18 cellular contexts compared by ENCODE assay signal in the genomic region with DNA sequence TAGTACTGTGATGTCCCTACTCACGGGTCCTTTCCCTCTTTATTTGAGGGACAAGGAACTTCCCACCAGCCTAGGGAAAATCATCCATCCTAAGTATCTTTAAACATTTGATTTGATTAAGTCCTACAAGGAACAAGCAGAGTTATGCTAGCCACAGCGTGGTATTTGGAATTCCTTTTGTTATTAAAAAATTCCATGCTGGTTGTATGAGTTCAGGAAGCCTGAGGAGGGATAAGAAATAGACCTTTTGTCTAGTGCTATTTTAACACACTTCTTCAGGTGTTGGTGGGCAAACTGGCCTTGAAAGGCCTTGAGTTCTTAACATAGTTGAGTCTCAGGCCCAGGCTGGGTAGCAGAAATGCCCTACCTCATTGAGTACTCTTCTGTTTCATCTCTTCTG.
A peak's percentile ranks its signal among the peaks of the same experiment; 100 is the strongest.
DNase-seq lines count a peak whose midpoint lies in the region; ATAC-seq, FAIRE-seq and TF ChIP-seq lines count a peak whose summit lies in the region.
"Had no signal": no experiment of that assay in that cellular context is flagged by ENCODE, and none has a peak within 500 bp of the region (broad histone marks: within the 10 kb centered on the region; RNA-seq: fewer than 3 reads in every experiment).

No MANE protein-coding gene starts in this region.

- H3K27ac Mint-ChIP-seq in natural killer cell, result peak overlapping the region; percentile 42 to 52
- H3K27ac Mint-ChIP-seq in natural killer cell treated with Interleukin-12 subunit alpha and Interleukin-12 subunit beta and Interleukin-15 and Interleukin-18, amount 100 ng/mL, for 72 hours, result peak overlapping the region in 1 of 2 donors; percentile 68
- H3K27ac Mint-ChIP-seq in CD4-positive, alpha-beta T cell, result no peak overlapping the region

- H3K36me3 ChIP-seq in mesodermal cell (ENCODE audit: control insufficient read depth, insufficient read depth, low read length), result no peaks in the 10 kb centered on the region
- no peaks in the 10 kb centered on the region for H3K36me3 ChIP-seq in colonic mucosa
- H3K36me3 ChIP-seq: BLaER1 treated with 17β-estradiol and CSF1 and Interleukin-3, amounts not matched to agents 10 nM and 100 nM had no signal

- H3K9me3 ChIP-seq in mesodermal cell (ENCODE audit: control insufficient read depth, low read length), result no peaks in the 10 kb centered on the region
- no peaks in the 10 kb centered on the region for H3K9me3 ChIP-seq in CD4-positive, alpha-beta T cell (ENCODE audit: control insufficient read depth, low read length)
- H3K9me3 ChIP-seq in colonic mucosa, result no peaks in the 10 kb centered on the region
- H3K9me3 ChIP-seq: BLaER1 treated with 17β-estradiol and CSF1 and Interleukin-3, amounts not matched to agents 10 nM and 100 nM had no signal

- POLR2A ChIA-PET in CD4-positive, alpha-beta T cell (lab: Charles Lee), result no interaction called here

- CTCF ChIA-PET in CD4-positive, alpha-beta T cell (lab: Charles Lee), result no interaction called here

- ATAC-seq in natural killer cell, result no peak
- no peak for ATAC-seq in natural killer cell treated with Interleukin-12 subunit alpha and Interleukin-12 subunit beta and Interleukin-15 and Interleukin-18, amount 100 ng/mL, for 72 hours
- ATAC-seq in CD4-positive, alpha-beta T cell (ENCODE audit: poor library complexity), result no peak
- ATAC-seq: K562 had no signal

- in situ Hi-C loops in astrocyte of the spinal cord (cut with HindIII; ENCODE audit: low sequenced_read_pairs), result no loop called here

- no peaks in the 10 kb centered on the region for H3K9me3 Mint-ChIP-seq in natural killer cell
- H3K9me3 Mint-ChIP-seq in natural killer cell treated with Interleukin-12 subunit alpha and Interleukin-12 subunit beta and Interleukin-15 and Interleukin-18, amount 100 ng/mL, for 72 hours, result no peaks in the 10 kb centered on the region
- no peaks in the 10 kb centered on the region for H3K9me3 Mint-ChIP-seq in CD4-positive, alpha-beta T cell

- WGBS in mesodermal cell (ENCODE audit: insufficient coverage in 2 of 2), 2 experiments, result 67% methylated on average over 1 of the region's 2 CpGs; no CpG with 5 or more reads in 1 of the 2 experiments

- H3K27me3 Mint-ChIP-seq in natural killer cell (ENCODE audit: low read depth in 2 of 2), result no peaks in the 10 kb centered on the region
- no peaks in the 10 kb centered on the region for H3K27me3 Mint-ChIP-seq in natural killer cell treated with Interleukin-12 subunit alpha and Interleukin-12 subunit beta and Interleukin-15 and Interleukin-18, amount 100 ng/mL, for 72 hours
- no peaks in the 10 kb centered on the region for H3K27me3 Mint-ChIP-seq in CD4-positive, alpha-beta T cell

- H3K4me1 ChIP-seq in mesodermal cell (ENCODE audit: control insufficient read depth, insufficient read depth, low read length, poor library complexity, severe bottlenecking) (peaks cover 22% of the 10 kb centered on the region), colonic mucosa (no peaks in the 10 kb centered on the region)
- H3K4me1 ChIP-seq: BLaER1 treated with 17β-estradiol and CSF1 and Interleukin-3, amounts not matched to agents 10 nM and 100 nM had no signal

- H3K36me3 Mint-ChIP-seq in natural killer cell, result no peaks in the 10 kb centered on the region
- no peaks in the 10 kb centered on the region for H3K36me3 Mint-ChIP-seq in natural killer cell treated with Interleukin-12 subunit alpha and Interleukin-12 subunit beta and Interleukin-15 and Interleukin-18, amount 100 ng/mL, for 72 hours
- H3K36me3 Mint-ChIP-seq in CD4-positive, alpha-beta T cell (ENCODE audit: low read depth), result no peaks in the 10 kb centered on the region

- no peak overlapping the region for H3K4me3 Mint-ChIP-seq in natural killer cell
- H3K4me3 Mint-ChIP-seq in natural killer cell treated with Interleukin-12 subunit alpha and Interleukin-12 subunit beta and Interleukin-15 and Interleukin-18, amount 100 ng/mL, for 72 hours, result no peak overlapping the region
- H3K4me3 Mint-ChIP-seq in CD4-positive, alpha-beta T cell, result no peak overlapping the region

- H3K27ac ChIP-seq in mesodermal cell (ENCODE audit: low read depth, low read length, severe bottlenecking) (peak overlapping the region; percentile 57), colonic mucosa (no peak overlapping the region)
- no peak overlapping the region for H3K27ac ChIP-seq in CD4-positive, alpha-beta T cell (ENCODE audit: low read depth, low read length)
- H3K27ac ChIP-seq: BLaER1 treated with 17β-estradiol and CSF1 and Interleukin-3, amounts not matched to agents 10 nM and 100 nM had no signal

- H3K27me3 ChIP-seq in CD4-positive, alpha-beta T cell (ENCODE audit: control insufficient read depth, insufficient read depth, low read length), result no peaks in the 10 kb centered on the region
- H3K27me3 ChIP-seq in colonic mucosa, result no peaks in the 10 kb centered on the region
- H3K27me3 ChIP-seq: BLaER1 treated with 17β-estradiol and CSF1 and Interleukin-3, amounts not matched to agents 10 nM and 100 nM had no signal

- TF ChIP-seq CTCF in natural killer cell (IDR thresholded peaks at IDR 0.05) (no peak), astrocyte of the spinal cord (IDR thresholded peaks at IDR 0.05; ENCODE audit: low read depth, low read length) (no peak), colonic mucosa (IDR thresholded peaks at IDR 0.05) (no peak)
- TF ChIP-seq CTCF in CD4-positive, alpha-beta T cell (IDR thresholded peaks at IDR 0.05), result no peak

- FAIRE-seq in urothelium cell line (lab: Jason Lieb, UNC), result no peak
- FAIRE-seq: A204.1, GM12892, K562 had no signal

- no peak for DNase-seq in natural killer cell
- DNase-seq in natural killer cell treated with Interleukin-12 subunit alpha and Interleukin-12 subunit beta and Interleukin-15 and Interleukin-18, amount 100 ng/mL, for 72 hours (ENCODE audit: low spot score), result no peak
- DNase-seq in astrocyte of the spinal cord (ENCODE audit: low read depth, low spot score), result peak; percentile 16
- no peak for DNase-seq in activated CD4-positive, CD25-positive, alpha-beta regulatory T cell treated with anti-CD3 and anti-CD28 coated beads, Interleukin-2, amount 50 U/mL, for 72 hours
- no peak for DNase-seq in CD4-positive, alpha-beta T cell
- no peak for DNase-seq in urothelium cell line (ENCODE audit: low spot score)
- no peak for DNase-seq in colonic mucosa
- DNase-seq: DND-41, MV-4-11, NCI-H1417 treated with DMSO at 0.1 percent for 48 hours, NCI-H1930, NCI-H510A, NCI-H774 had no signal

- H3K4me1 Mint-ChIP-seq in natural killer cell, result peaks cover 9 to 18% of the 10 kb centered on the region in 2 donors
- peaks cover 8 to 13% of the 10 kb centered on the region in 2 donors for H3K4me1 Mint-ChIP-seq in natural killer cell treated with Interleukin-12 subunit alpha and Interleukin-12 subunit beta and Interleukin-15 and Interleukin-18, amount 100 ng/mL, for 72 hours (ENCODE audit: low read depth in 2 of 2)
- no peaks in the 10 kb centered on the region for H3K4me1 Mint-ChIP-seq in CD4-positive, alpha-beta T cell (ENCODE audit: low read depth)

- H3K4me3 ChIP-seq in astrocyte of the spinal cord (ENCODE audit: low read depth, low read length), result no peak overlapping the region
- H3K4me3 ChIP-seq in mesodermal cell (ENCODE audit: extremely low read depth, insufficient read depth, low read length, poor library complexity, severe bottlenecking), result no peak overlapping the region
- H3K4me3 ChIP-seq in colonic mucosa, result no peak overlapping the region
- H3K4me3 ChIP-seq: BLaER1 treated with 17β-estradiol and CSF1 and Interleukin-3, amounts not matched to agents 10 nM and 100 nM; K562 had no signal

- intact Hi-C loops in natural killer cell (cut with micrococcal nuclease), result no loop called here
- intact Hi-C loops in CD4-positive, alpha-beta T cell (cut with DNase I, micrococcal nuclease), result no loop called here
- intact Hi-C loops in colonic mucosa (cut with DNase I), result no loop called here

- no peak overlapping the region for H3K9ac ChIP-seq in colonic mucosa (ENCODE audit: low read depth in 2 of 2, low read length in 2 of 2)
- H3K9ac ChIP-seq: BLaER1 treated with 17β-estradiol and CSF1 and Interleukin-3, amounts not matched to agents 10 nM and 100 nM had no signal
